29 cellular contexts compared by ENCODE assay signal in genomic region chr3:98099848-98100247, GRCh38. TPM values are rescaled to one million over a fixed set of nuclear protein-coding genes. Genes with fewer than 3 reads are reported as not detected.
"Had no signal": no experiment of that assay in that cellular context is flagged by ENCODE, and none has a peak within 500 bp of the region (broad histone marks: within the 10 kb centered on the region; RNA-seq: fewer than 3 reads in every experiment).

No MANE protein-coding gene starts in this region.

- DNase-seq: activated B cell treated with CpG ODN at 0.5 μM for 24 hours; activated CD4-positive, alpha-beta T cell treated with anti-CD3 and anti-CD28 coated beads for 1 hour; activated CD4-positive, alpha-beta T cell treated with anti-CD3 and anti-CD28 coated beads, Interleukin-2, amount 10 ng/mL, durations not matched to agents 24 days and 14 days; activated CD4-positive, alpha-beta T cell treated with anti-CD3 and anti-CD28 coated beads, Interleukin-2, amount 50 U/mL, for 48 hours; activated CD8-positive, alpha-beta memory T cell treated with anti-CD3 and anti-CD28 coated beads, Interleukin-2, amount 10 ng/mL, durations not matched to agents 7 days and 5 days; activated effector memory CD4-positive, alpha-beta T cell treated with Interleukin-2 at 50 U/mL for 16 hours; activated naive CD4-positive, alpha-beta T cell; activated T-cell treated with anti-CD3 and anti-CD28 coated beads, Interleukin-2, amount 50 U/mL, for 24 hours; aorta; body of pancreas; central memory CD4-positive, alpha-beta T cell; MG63; MV-4-11; NCI-H1105; NCI-H1436; NCI-H1694 treated with DMSO at 0.1 percent for 48 hours; NCI-H2081 treated with DMSO at 0.1 percent for 48 hours; NCI-H446 treated with DMSO at 0.1 percent for 48 hours; NCI-H526; NCI-H774; PC-3 had no signal

- H3K27me3 ChIP-seq: body of pancreas, MG63, SJSA1 had no signal

- H3K27ac ChIP-seq: body of pancreas, coronary artery, KMS-11, SJSA1 had no signal

- H3K4me3 ChIP-seq: body of pancreas, coronary artery, MG63, SJSA1 had no signal

RNA-seq across cellular contexts. Expression of gene OR5AC2, which starts 12.9 kb away (rescaled TPM):
- total RNA-seq: activated B cell treated with CpG ODN at 0.5 μM for 24 hours; activated CD4-positive, alpha-beta T cell treated with anti-CD3 and anti-CD28 coated beads, Interleukin-2, amount 10 ng/mL, durations not matched to agents 24 days and 14 days; activated CD8-positive, alpha-beta memory T cell treated with anti-CD3 and anti-CD28 coated beads, Interleukin-2, amount 10 ng/mL, durations not matched to agents 7 days and 5 days; activated T-helper 1 cell treated with anti-CD3 and anti-CD28 coated beads, Interleukin-12 subunit alpha, Interleukin-12 subunit beta, Interleukin-2, Interleukin-4 antibody, amounts not matched to agents 30 ng/mL and 10 ng/mL and 1 ng/mL, durations not matched to agents 14 hours and 24 hours and 36 hours; aorta; body of pancreas; bronchial epithelial cell; chondrocyte; PC-3; Right ventricle myocardium inferior; RPMI7951; SJSA1 had no signal

RNA-seq across cellular contexts. Expression of gene OR5H1, which starts 30.7 kb away (rescaled TPM):
- total RNA-seq: activated B cell treated with CpG ODN at 0.5 μM for 24 hours; activated CD4-positive, alpha-beta T cell treated with anti-CD3 and anti-CD28 coated beads, Interleukin-2, amount 10 ng/mL, durations not matched to agents 24 days and 14 days; activated CD8-positive, alpha-beta memory T cell treated with anti-CD3 and anti-CD28 coated beads, Interleukin-2, amount 10 ng/mL, durations not matched to agents 7 days and 5 days; activated T-helper 1 cell treated with anti-CD3 and anti-CD28 coated beads, Interleukin-12 subunit alpha, Interleukin-12 subunit beta, Interleukin-2, Interleukin-4 antibody, amounts not matched to agents 30 ng/mL and 10 ng/mL and 1 ng/mL, durations not matched to agents 14 hours and 24 hours and 36 hours; aorta; body of pancreas; bronchial epithelial cell; chondrocyte; PC-3; Right ventricle myocardium inferior; RPMI7951; SJSA1 had no signal

RNA-seq across cellular contexts. Expression of gene OR5H14, which starts 47.4 kb away (rescaled TPM):
- total RNA-seq: activated CD4-positive, alpha-beta T cell treated with anti-CD3 and anti-CD28 coated beads, Interleukin-2, amount 10 ng/mL, durations not matched to agents 24 days and 14 days; activated CD8-positive, alpha-beta memory T cell treated with anti-CD3 and anti-CD28 coated beads, Interleukin-2, amount 10 ng/mL, durations not matched to agents 7 days and 5 days; activated T-helper 1 cell treated with anti-CD3 and anti-CD28 coated beads, Interleukin-12 subunit alpha, Interleukin-12 subunit beta, Interleukin-2, Interleukin-4 antibody, amounts not matched to agents 30 ng/mL and 10 ng/mL and 1 ng/mL, durations not matched to agents 14 hours and 24 hours and 36 hours; body of pancreas; chondrocyte; PC-3; Right ventricle myocardium inferior; RPMI7951; SJSA1 had no signal
